Comparison of ENCODE assay signal across 14 cellular contexts in the genomic region with DNA sequence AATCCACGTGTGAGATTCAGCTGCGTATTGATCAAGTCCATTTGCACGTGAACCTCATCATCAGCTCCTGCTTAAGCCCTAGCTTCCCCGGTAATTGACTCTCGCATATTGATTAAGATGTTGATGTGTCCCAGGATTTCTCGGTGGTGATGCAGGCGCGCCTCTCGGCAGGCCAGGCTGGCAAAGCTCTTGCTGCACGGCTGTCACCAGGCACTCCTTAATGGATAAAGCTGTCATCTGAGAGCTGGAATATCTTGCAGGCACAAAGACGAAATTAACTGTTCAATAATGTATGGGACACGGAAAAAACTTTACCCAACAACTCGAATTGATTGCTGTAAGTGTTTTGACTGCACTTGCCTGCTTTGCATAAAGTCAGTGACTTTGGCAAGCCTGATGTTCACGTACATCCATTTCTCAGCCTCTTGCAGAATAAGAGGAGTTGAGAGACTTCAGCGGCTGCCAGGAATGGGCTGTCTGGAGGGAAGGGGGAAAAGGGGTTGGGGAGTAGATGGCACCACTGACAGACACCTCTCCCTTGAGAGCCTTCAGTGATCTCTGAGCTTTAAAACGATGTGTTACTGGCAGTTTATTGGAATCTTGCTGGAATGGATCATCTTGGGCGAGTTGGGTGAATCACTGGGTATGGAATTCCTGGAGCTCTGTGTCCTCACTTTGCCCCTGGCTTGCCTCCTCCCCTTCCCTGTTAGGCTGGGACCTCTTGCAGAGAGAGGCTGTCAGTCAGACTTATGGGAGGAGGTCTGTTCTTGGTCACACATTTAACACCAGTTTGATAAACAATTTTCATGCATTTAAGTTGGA.
DNase-seq lines count a peak whose midpoint lies in the region; ATAC-seq and TF ChIP-seq lines count a peak whose summit lies in the region.
"Had no signal": no experiment of that assay in that cellular context is flagged by ENCODE, and none has a peak within 500 bp of the region (broad histone marks: within the 10 kb centered on the region; RNA-seq: fewer than 3 reads in every experiment).

No MANE protein-coding gene starts in this region.

- no peak for TF ChIP-seq CTCF in fibroblast of mammary gland (conservative IDR thresholded peaks at IDR 0.05; ENCODE audit: control insufficient read depth, insufficient read depth, low read depth, low read length)

- H3K9ac ChIP-seq in rectal smooth muscle tissue (ENCODE audit: low read length) = no peak overlapping the region

- no peaks in the 10 kb centered on the region for H3K36me3 ChIP-seq in rectal smooth muscle tissue (ENCODE audit: control insufficient read depth, insufficient read depth, low read length)
- H3K36me3 ChIP-seq: tibial nerve had no signal

- H3K27me3 ChIP-seq in rectal smooth muscle tissue (ENCODE audit: control insufficient read depth, insufficient read depth, low read length) = no peaks in the 10 kb centered on the region
- H3K27me3 ChIP-seq: tibial nerve had no signal

- H3K27ac ChIP-seq in rectal smooth muscle tissue (ENCODE audit: low read depth, low read length) = peak overlapping the region; percentile 57
- H3K27ac ChIP-seq: tibial nerve had no signal

- no peak for ATAC-seq in HG03039 (IDR thresholded peaks at IDR 0.05; ENCODE audit: unreplicated experiment)
- ATAC-seq: effector memory CD8-positive, alpha-beta T cell; mucosa of descending colon had no signal

- H3K4me3 ChIP-seq in fibroblast of mammary gland (ENCODE audit: control insufficient read depth, low read depth, low read length) = no peak overlapping the region
- no peak overlapping the region for H3K4me3 ChIP-seq in rectal smooth muscle tissue (ENCODE audit: low read length)
- H3K4me3 ChIP-seq: mucosa of descending colon, tibial nerve had no signal

- DNase-seq in ELR (ENCODE audit: low read depth) (peak; percentile 92), RPMI7951 (ENCODE audit: low read depth) (peak; percentile 89), fibroblast of mammary gland (ENCODE audit: low read depth) (peak; percentile 95), GM19240 (ENCODE audit: insufficient read length, low spot score) (no peak), NCI-H187 (lab: John Stamatoyannopoulos, UW) (no peak)
- DNase-seq in activated naive CD4-positive, alpha-beta T cell treated with anti-CD3 and anti-CD28 coated beads, Interleukin-2, amount 50 U/mL, for 16 hours = no peak
- DNase-seq: activated T-cell treated with anti-CD3 and anti-CD28 coated beads, Interleukin-2, amount 50 U/mL, for 48 hours; effector memory CD8-positive, alpha-beta T cell; mucosa of descending colon; NCI-H1694 treated with DMSO at 0.1 percent for 48 hours; stimulated activated CD4-positive, alpha-beta T cell treated with anti-CD3 and anti-CD28 coated beads, Interleukin-4, amount 100 ng/mL, for 1 hour had no signal

- H3K4me1 ChIP-seq in rectal smooth muscle tissue (ENCODE audit: control insufficient read depth, insufficient read depth, low read length) = peaks cover 9% of the 10 kb centered on the region

Comparison
In these comparisons a context has a peak if more than half of its experiments do, and no peak if none do; other contexts are left out.
1. DNase-seq: peak in ELR (single experiment), RPMI7951 (single experiment) and fibroblast of mammary gland (single experiment); none in GM19240 (single experiment), activated naive CD4-positive, alpha-beta T cell treated with anti-CD3 and anti-CD28 coated beads, Interleukin-2, amount 50 U/mL, for 16 hours (single experiment) and NCI-H187 (0 of 2).